10 cellular contexts compared by ENCODE assay signal in genomic region chr1:25694167-25694566, GRCh38.
DNase-seq lines count a peak whose midpoint lies in the region; ATAC-seq and TF ChIP-seq lines count a peak whose summit lies in the region.
"Had no signal": no experiment of that assay in that cellular context is flagged by ENCODE, and none has a peak within 500 bp of the region (broad histone marks: within the 10 kb centered on the region; RNA-seq: fewer than 3 reads in every experiment).

No MANE protein-coding gene starts in this region.

- intact Hi-C loops in uterus (cut with DNase I; ENCODE audit: low total_unique reads): loop anchor here (5.0 kb wide), 1 partner anchor 77 kb away; the partner anchor contains the start of gene MAN1C1

- peaks cover 9 to 13% of the 10 kb centered on the region in 2 donors for H3K4me1 ChIP-seq in uterus

- no peaks in the 10 kb centered on the region for H3K36me3 Mint-ChIP-seq in nephron progenitor cell (ENCODE audit: low read depth)

- no peak for ATAC-seq in GM18868 (IDR thresholded peaks at IDR 0.05; ENCODE audit: unreplicated experiment)
- ATAC-seq: activated T-cell treated with anti-CD3 and anti-CD28 coated beads, Interleukin-2, amount 50 U/mL, for 4 hours had no signal

- H3K4me1 Mint-ChIP-seq in nephron progenitor cell: peaks cover 25% of the 10 kb centered on the region

- TF ChIP-seq POLR2A in uterus (IDR thresholded peaks at IDR 0.05): no peak

- H3K27me3 Mint-ChIP-seq in nephron progenitor cell (ENCODE audit: low read depth, poor library complexity): peaks cover 24% of the 10 kb centered on the region

- H3K27ac Mint-ChIP-seq in nephron progenitor cell: peak overlapping the region; percentile 6

- no peaks in the 10 kb centered on the region for H3K36me3 ChIP-seq in uterus
- no peaks in the 10 kb centered on the region for H3K36me3 ChIP-seq in H7 (replicated peaks; ENCODE audit: control insufficient read depth, insufficient read depth, low read length)

- no peaks in the 10 kb centered on the region for H3K9me3 Mint-ChIP-seq in nephron progenitor cell
- H3K9me3 Mint-ChIP-seq: activated T-cell treated with anti-CD3 and anti-CD28 coated beads, Interleukin-2, amount 50 U/mL, for 4 hours had no signal

- TF ChIP-seq CTCF in fibroblast of villous mesenchyme (IDR thresholded peaks at IDR 0.05; ENCODE audit: insufficient read depth, low read depth, low read length) (no peak), nephron progenitor cell (IDR thresholded peaks at IDR 0.05) (no peak), uterus (IDR thresholded peaks at IDR 0.05) (no peak)

- H3K27ac ChIP-seq in uterus: peak overlapping the region; percentile 90

- H3K4me3 Mint-ChIP-seq in nephron progenitor cell: no peak overlapping the region
- H3K4me3 Mint-ChIP-seq: activated T-cell treated with anti-CD3 and anti-CD28 coated beads, Interleukin-2, amount 50 U/mL, for 4 hours had no signal

- H3K27me3 ChIP-seq in uterus (no peaks in the 10 kb centered on the region), H7 (ENCODE audit: control insufficient read depth, insufficient read depth, low read length) (no peaks in the 10 kb centered on the region)

- DNase-seq in activated effector memory CD4-positive, alpha-beta T cell treated with anti-CD3 and anti-CD28 coated beads, Interleukin-2, amount 50 U/mL, for 16 hours: peak; percentile 21
- DNase-seq in activated effector memory CD4-positive, alpha-beta T cell treated with Interleukin-2 at 50 U/mL for 16 hours: no peak
- DNase-seq in fibroblast of villous mesenchyme (ENCODE audit: low read depth): peak; percentile 89
- DNase-seq in nephron progenitor cell: no peak
- peak; percentile 75 to 83 for DNase-seq in uterus
- no peak for DNase-seq in H7
- no peak for DNase-seq in islet precursor cell
- DNase-seq: activated T-cell treated with anti-CD3 and anti-CD28 coated beads, Interleukin-2, amount 50 U/mL, for 4 hours; NCI-H2107 had no signal

- H3K4me3 ChIP-seq in fibroblast of villous mesenchyme (ENCODE audit: low read depth, low read length) (no peak overlapping the region), uterus (no peak overlapping the region), H7 (ENCODE audit: insufficient read depth, low read depth, low read length) (no peak overlapping the region)

- no peaks in the 10 kb centered on the region for H3K9me3 ChIP-seq in uterus

Comparison
In these comparisons a context has a peak if more than half of its experiments do, and no peak if none do; other contexts are left out.
1. DNase-seq: peak in activated effector memory CD4-positive, alpha-beta T cell treated with anti-CD3 and anti-CD28 coated beads, Interleukin-2, amount 50 U/mL, for 16 hours (single experiment), fibroblast of villous mesenchyme (single experiment) and uterus (2 of 2); none in activated effector memory CD4-positive, alpha-beta T cell treated with Interleukin-2 at 50 U/mL for 16 hours (single experiment), nephron progenitor cell (single experiment), H7 (single experiment) and islet precursor cell (single experiment).